9 cellular contexts compared by ENCODE assay signal in the genomic region with DNA sequence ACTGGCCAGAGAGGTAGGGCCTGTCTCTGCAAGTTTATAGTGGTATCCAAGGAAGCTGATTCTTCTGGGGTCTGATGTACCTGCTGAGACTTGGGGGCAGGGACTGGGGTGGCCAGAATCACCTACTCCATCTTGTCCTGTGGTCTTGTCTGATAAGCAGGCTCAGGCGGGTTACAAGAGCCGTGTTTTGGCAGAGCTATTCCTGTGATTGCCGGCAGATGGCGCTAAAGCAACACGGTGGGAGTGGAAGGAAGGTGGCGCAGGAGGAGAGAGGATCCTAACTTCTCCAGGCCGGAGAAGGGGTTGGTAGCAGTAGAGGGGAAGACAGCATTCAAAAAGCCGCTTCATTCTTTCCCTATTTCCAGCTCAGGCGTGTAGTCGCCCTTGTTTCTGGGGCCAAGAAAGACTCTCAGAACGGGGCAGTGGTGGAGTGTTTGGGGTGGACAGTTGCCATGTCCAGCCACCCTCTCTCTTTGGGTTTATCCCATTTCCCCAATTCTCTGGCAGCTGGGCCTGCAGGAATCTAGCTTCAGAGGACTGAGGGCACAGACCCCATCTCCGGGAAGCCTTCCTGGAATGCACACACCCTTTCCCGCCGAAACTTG. TPM values are rescaled to one million over a fixed set of nuclear protein-coding genes. Genes with fewer than 3 reads are reported as not detected.
DNase-seq lines count a peak whose midpoint lies in the region; ATAC-seq and TF ChIP-seq lines count a peak whose summit lies in the region.
"Had no signal": no experiment of that assay in that cellular context is flagged by ENCODE, and none has a peak within 500 bp of the region (broad histone marks: within the 10 kb centered on the region; RNA-seq: fewer than 3 reads in every experiment).

No MANE protein-coding gene starts in this region.

- peak; percentile 98 to 99 for TF ChIP-seq RAD21 in liver (IDR thresholded peaks at IDR 0.05)

- no peak overlapping the region for H3K27ac ChIP-seq in liver (ENCODE audit: low read depth in 1 of 2, low read length in 2 of 2)
- H3K27ac ChIP-seq: SK-N-MC had no signal

- H3K4me3 ChIP-seq in choroid plexus epithelial cell (ENCODE audit: low read depth, low read length) (no peak overlapping the region), liver (ENCODE audit: low read depth in 1 of 3, low read length in 3 of 3) (no peak overlapping the region)
- H3K4me3 ChIP-seq: SK-N-MC had no signal

- peaks cover 19% of the 10 kb centered on the region for H3K4me1 Mint-ChIP-seq in HFFc6 (ENCODE audit: low read depth)

- no peaks in the 10 kb centered on the region for H3K9me3 ChIP-seq in liver (ENCODE audit: control insufficient read depth in 4 of 4, low read length in 3 of 4)

- no peak overlapping the region for H3K27ac Mint-ChIP-seq in HFFc6

- H3K27me3 Mint-ChIP-seq in HFFc6 (ENCODE audit: insufficient read depth): peaks cover 16% of the 10 kb centered on the region

- TF ChIP-seq CTCF in HFFc6 (IDR thresholded peaks at IDR 0.05) (peak; percentile 98), choroid plexus epithelial cell (conservative IDR thresholded peaks at IDR 0.05; ENCODE audit: low read depth, low read length) (peak; percentile 99), liver (IDR thresholded peaks at IDR 0.05; ENCODE audit: low read depth, low read length, missing input control) (peak; percentile 99)

- ATAC-seq in GM21367 (IDR thresholded peaks at IDR 0.05; ENCODE audit: unreplicated experiment): no peak

- no peaks in the 10 kb centered on the region for H3K36me3 ChIP-seq in liver (ENCODE audit: control insufficient read depth in 4 of 4, insufficient read depth in 3 of 4, low read depth in 1 of 4, low read length in 3 of 4)

- H3K36me3 Mint-ChIP-seq in HFFc6 (ENCODE audit: low read depth): no peaks in the 10 kb centered on the region

- no peaks in the 10 kb centered on the region for H3K9me3 Mint-ChIP-seq in HFFc6

- peaks cover 0 to 6% (median 1%) of the 10 kb centered on the region in 4 donors for H3K4me1 ChIP-seq in liver (ENCODE audit: control insufficient read depth in 4 of 4, insufficient read depth in 4 of 4, low read length in 3 of 4)

- DNase-seq in COR-L47 (lab: John Stamatoyannopoulos, UW) (peak; percentile 58), HFFc6 (peak; percentile 66), NCI-H446 treated with DMSO at 0.1 percent for 48 hours (lab: John Stamatoyannopoulos, UW) (peak; percentile 24), choroid plexus epithelial cell (ENCODE audit: low read depth) (peak; percentile 88)
- peak; percentile 58 to 82 for DNase-seq in activated CD4-positive, alpha-beta T cell treated with anti-CD3 and anti-CD28 coated beads for 4 hours
- peak; percentile 39 to 76 (median 57) for DNase-seq in stimulated activated CD4-positive, alpha-beta T cell treated with anti-CD3 and anti-CD28 coated beads, TNF-alpha, amount 100 ng/mL, for 1 hour (ENCODE audit: low read depth in 3 of 3, low spot score in 1 of 3)

- WGBS in liver: 17% methylated on average over 14 of the region's 14 CpGs

- no peak overlapping the region for H3K4me3 Mint-ChIP-seq in HFFc6

- no peaks in the 10 kb centered on the region for H3K27me3 ChIP-seq in liver (ENCODE audit: control insufficient read depth in 4 of 4, insufficient read depth in 4 of 4, low read length in 3 of 4)

- no peak overlapping the region for H3K9ac ChIP-seq in liver (ENCODE audit: low read depth in 1 of 2, low read length in 2 of 2)

TF ChIP-seq in liver, 16 proteins besides CTCF, POLR2A, EP300 and RAD21:
- TF ChIP-seq FOXA2 (IDR thresholded peaks at IDR 0.05) (no peak), RXRA (IDR thresholded peaks at IDR 0.05) (no peak), FOXA1 (IDR thresholded peaks at IDR 0.05) (no peak), HNF4G (IDR thresholded peaks at IDR 0.05) (no peak)
- TF ChIP-seq, protein P1, sequence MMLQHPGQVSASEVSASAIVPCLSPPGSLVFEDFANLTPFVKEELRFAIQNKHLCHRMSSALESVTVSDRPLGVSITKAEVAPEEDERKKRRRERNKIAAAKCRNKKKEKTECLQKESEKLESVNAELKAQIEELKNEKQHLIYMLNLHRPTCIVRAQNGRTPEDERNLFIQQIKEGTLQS (IDR thresholded peaks at IDR 0.05): no peak
- TF ChIP-seq, protein P2, sequence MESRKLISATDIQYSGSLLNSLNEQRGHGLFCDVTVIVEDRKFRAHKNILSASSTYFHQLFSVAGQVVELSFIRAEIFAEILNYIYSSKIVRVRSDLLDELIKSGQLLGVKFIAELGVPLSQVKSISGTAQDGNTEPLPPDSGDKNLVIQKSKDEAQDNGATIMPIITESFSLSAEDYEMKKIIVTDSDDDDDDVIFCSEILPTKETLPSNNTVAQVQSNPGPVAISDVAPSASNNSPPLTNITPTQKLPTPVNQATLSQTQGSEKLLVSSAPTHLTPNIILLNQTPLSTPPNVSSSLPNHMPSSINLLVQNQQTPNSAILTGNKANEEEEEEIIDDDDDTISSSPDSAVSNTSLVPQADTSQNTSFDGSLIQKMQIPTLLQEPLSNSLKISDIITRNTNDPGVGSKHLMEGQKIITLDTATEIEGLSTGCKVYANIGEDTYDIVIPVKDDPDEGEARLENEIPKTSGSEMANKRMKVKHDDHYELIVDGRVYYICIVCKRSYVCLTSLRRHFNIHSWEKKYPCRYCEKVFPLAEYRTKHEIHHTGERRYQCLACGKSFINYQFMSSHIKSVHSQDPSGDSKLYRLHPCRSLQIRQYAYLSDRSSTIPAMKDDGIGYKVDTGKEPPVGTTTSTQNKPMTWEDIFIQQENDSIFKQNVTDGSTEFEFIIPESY (IDR thresholded peaks at IDR 0.05): no peak
- TF ChIP-seq, protein P3, sequence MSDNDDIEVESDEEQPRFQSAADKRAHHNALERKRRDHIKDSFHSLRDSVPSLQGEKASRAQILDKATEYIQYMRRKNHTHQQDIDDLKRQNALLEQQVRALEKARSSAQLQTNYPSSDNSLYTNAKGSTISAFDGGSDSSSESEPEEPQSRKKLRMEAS (IDR thresholded peaks at IDR 0.05): no peak
- TF ChIP-seq, protein P4, sequence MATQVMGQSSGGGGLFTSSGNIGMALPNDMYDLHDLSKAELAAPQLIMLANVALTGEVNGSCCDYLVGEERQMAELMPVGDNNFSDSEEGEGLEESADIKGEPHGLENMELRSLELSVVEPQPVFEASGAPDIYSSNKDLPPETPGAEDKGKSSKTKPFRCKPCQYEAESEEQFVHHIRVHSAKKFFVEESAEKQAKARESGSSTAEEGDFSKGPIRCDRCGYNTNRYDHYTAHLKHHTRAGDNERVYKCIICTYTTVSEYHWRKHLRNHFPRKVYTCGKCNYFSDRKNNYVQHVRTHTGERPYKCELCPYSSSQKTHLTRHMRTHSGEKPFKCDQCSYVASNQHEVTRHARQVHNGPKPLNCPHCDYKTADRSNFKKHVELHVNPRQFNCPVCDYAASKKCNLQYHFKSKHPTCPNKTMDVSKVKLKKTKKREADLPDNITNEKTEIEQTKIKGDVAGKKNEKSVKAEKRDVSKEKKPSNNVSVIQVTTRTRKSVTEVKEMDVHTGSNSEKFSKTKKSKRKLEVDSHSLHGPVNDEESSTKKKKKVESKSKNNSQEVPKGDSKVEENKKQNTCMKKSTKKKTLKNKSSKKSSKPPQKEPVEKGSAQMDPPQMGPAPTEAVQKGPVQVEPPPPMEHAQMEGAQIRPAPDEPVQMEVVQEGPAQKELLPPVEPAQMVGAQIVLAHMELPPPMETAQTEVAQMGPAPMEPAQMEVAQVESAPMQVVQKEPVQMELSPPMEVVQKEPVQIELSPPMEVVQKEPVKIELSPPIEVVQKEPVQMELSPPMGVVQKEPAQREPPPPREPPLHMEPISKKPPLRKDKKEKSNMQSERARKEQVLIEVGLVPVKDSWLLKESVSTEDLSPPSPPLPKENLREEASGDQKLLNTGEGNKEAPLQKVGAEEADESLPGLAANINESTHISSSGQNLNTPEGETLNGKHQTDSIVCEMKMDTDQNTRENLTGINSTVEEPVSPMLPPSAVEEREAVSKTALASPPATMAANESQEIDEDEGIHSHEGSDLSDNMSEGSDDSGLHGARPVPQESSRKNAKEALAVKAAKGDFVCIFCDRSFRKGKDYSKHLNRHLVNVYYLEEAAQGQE (IDR thresholded peaks at IDR 0.05): no peak

RNA-seq across cellular contexts. Expression of a gene that starts 15.1 kb away (rescaled TPM):
- not detected for total RNA-seq in HFFc6 (2021; fragmentation: NEBNext Ultra II Directional; extraction: Animal tissue kit (Norgen Biotek cat#: 25700))
- not detected for total RNA-seq in liver
- polyA plus RNA-seq in liver: not detected

RNA-seq across cellular contexts. Expression of a gene that starts 25.3 kb away (rescaled TPM):
- total RNA-seq in HFFc6 (2021; fragmentation: NEBNext Ultra II Directional; extraction: Animal tissue kit (Norgen Biotek cat#: 25700)): 100 to 1,000 TPM; 140 to 206 (median 180) TPM
- 10 to 100 TPM; 48.1 to 59.5 TPM for total RNA-seq in liver
- polyA plus RNA-seq in liver: 10 to 100 TPM; 34.3 to 53.9 TPM

Comparison
In these comparisons a context has a peak if more than half of its experiments do, and no peak if none do; other contexts are left out.
1. DNase-seq: peak in every context shown above with its lines; median percentile 88 in choroid plexus epithelial cell; 70 in activated CD4-positive, alpha-beta T cell treated with anti-CD3 and anti-CD28 coated beads for 4 hours; 66 in HFFc6; 58 in COR-L47; 57 in stimulated activated CD4-positive, alpha-beta T cell treated with anti-CD3 and anti-CD28 coated beads, TNF-alpha, amount 100 ng/mL, for 1 hour; 24 in NCI-H446 treated with DMSO at 0.1 percent for 48 hours.